Comparison of ENCODE assay signal across 14 cellular contexts in genomic region chr21:44304041-44304738, GRCh38. TPM values are rescaled to one million over a fixed set of nuclear protein-coding genes. Genes with fewer than 3 reads are reported as not detected.
DNase-seq lines count a peak whose midpoint lies in the region; ATAC-seq, FAIRE-seq and TF ChIP-seq lines count a peak whose summit lies in the region.
"Had no signal": no experiment of that assay in that cellular context is flagged by ENCODE, and none has a peak within 500 bp of the region (broad histone marks: within the 10 kb centered on the region; RNA-seq: fewer than 3 reads in every experiment).

No MANE protein-coding gene starts in this region.

- H3K36me3 ChIP-seq in A673 (ENCODE audit: insufficient read depth, low read length, poor library complexity, severe bottlenecking) (no peaks in the 10 kb centered on the region), NT2/D1 (ENCODE audit: insufficient read depth, insufficient read length, low read length) (peaks cover 50% of the 10 kb centered on the region), esophagus muscularis mucosa (peaks cover 4 to 21% (median 19%) of the 10 kb centered on the region in 4 donors)

- no peaks in the 10 kb centered on the region for H3K9me3 Mint-ChIP-seq in nephron
- H3K9me3 Mint-ChIP-seq: IgD-negative memory B cell had no signal

- ATAC-seq in HG02981 (IDR thresholded peaks at IDR 0.05; ENCODE audit: unreplicated experiment) (no peak), GM18519 (IDR thresholded peaks at IDR 0.05; ENCODE audit: low FRiP score, unreplicated experiment) (no peak)

- TF ChIP-seq CTCF in A673 (conservative IDR thresholded peaks at IDR 0.05; ENCODE audit: low read depth, low read length) (no peak), esophagus muscularis mucosa (IDR thresholded peaks at IDR 0.05) (no peak), nephron (IDR thresholded peaks at IDR 0.05; ENCODE audit: unreplicated experiment in 3 of 3) (no peak), foreskin fibroblast (IDR thresholded peaks at IDR 0.05; ENCODE audit: low read depth, low read length) (no peak)

- POLR2A ChIA-PET in A673 (lab: Charles Lee; ENCODE audit: low non-redundant PET): no interaction called here

- H3K27ac ChIP-seq in A673 (ENCODE audit: low read depth, low read length, poor library complexity, severe bottlenecking) (peak overlapping the region; percentile 11), esophagus muscularis mucosa (replicated peaks in 1 of 4) (peak overlapping the region in 3 of 4 donors; percentile 12 to 35 (median 24))
- H3K27ac ChIP-seq: left lung, tibial artery had no signal

- H3K9me3 ChIP-seq in A673 (ENCODE audit: low read depth, low read length, poor library complexity, severe bottlenecking): no peaks in the 10 kb centered on the region
- no peaks in the 10 kb centered on the region for H3K9me3 ChIP-seq in NT2/D1 (ENCODE audit: insufficient read depth, low read length)
- H3K9me3 ChIP-seq in esophagus muscularis mucosa: no peaks in the 10 kb centered on the region
- H3K9me3 ChIP-seq: left lung, tibial artery had no signal

- H3K27me3 ChIP-seq in A673 (replicated peaks; ENCODE audit: insufficient read depth, low read depth, low read length, poor library complexity): no peaks in the 10 kb centered on the region
- H3K27me3 ChIP-seq in NT2/D1 (ENCODE audit: insufficient read depth, insufficient read length): no peaks in the 10 kb centered on the region
- H3K27me3 ChIP-seq in esophagus muscularis mucosa: no peaks in the 10 kb centered on the region
- H3K27me3 ChIP-seq: left lung, tibial artery had no signal

- H3K4me3 ChIP-seq in A673 (ENCODE audit: low read depth, low read length, poor library complexity, severe bottlenecking): no peak overlapping the region
- no peak overlapping the region for H3K4me3 ChIP-seq in NT2/D1 (ENCODE audit: insufficient read length, low read depth)
- H3K4me3 ChIP-seq in esophagus muscularis mucosa: no peak overlapping the region
- no peak overlapping the region for H3K4me3 ChIP-seq in foreskin fibroblast (ENCODE audit: low read depth in 1 of 2, low read length in 2 of 2)
- H3K4me3 ChIP-seq: left lung, tibial artery had no signal

- peaks cover 14% of the 10 kb centered on the region for H3K4me1 ChIP-seq in A673 (ENCODE audit: insufficient read depth, low read length, poor library complexity, severe bottlenecking)
- peaks cover 56% of the 10 kb centered on the region for H3K4me1 ChIP-seq in NT2/D1 (ENCODE audit: insufficient read depth, insufficient read length)
- H3K4me1 ChIP-seq in esophagus muscularis mucosa: peaks cover 57 to 77% (median 65%) of the 10 kb centered on the region in 4 donors

- WGBS in esophagus muscularis mucosa: 74% methylated on average over 14 of the region's 18 CpGs

- intact Hi-C loops in A673 (cut with micrococcal nuclease; ENCODE audit: unreplicated experiment): no loop called here
- intact Hi-C loops in esophagus muscularis mucosa (cut with DNase I): no loop called here

- H3K27me3 Mint-ChIP-seq in nephron (ENCODE audit: low read depth): no peaks in the 10 kb centered on the region

- H3K9ac ChIP-seq in NT2/D1 (ENCODE audit: insufficient read length, low read depth): peak overlapping the region; percentile 43

- no peak for DNase-seq in A673 (ENCODE audit: low spot score)
- DNase-seq in NT2/D1 (ENCODE audit: low read depth, low spot score): no peak
- no peak for DNase-seq in esophagus muscularis mucosa (ENCODE audit: extremely low spot score)
- DNase-seq in RCC 7860 (ENCODE audit: low spot score): no peak
- DNase-seq in foreskin fibroblast: no peak
- DNase-seq: left lung, tibial artery had no signal

- no peaks in the 10 kb centered on the region for H3K36me3 Mint-ChIP-seq in nephron (ENCODE audit: low read depth)
- H3K36me3 Mint-ChIP-seq: IgD-negative memory B cell had no signal

- peak overlapping the region; percentile 72 to 85 (median 82) for H3K4me3 Mint-ChIP-seq in nephron

- CTCF ChIA-PET in A673 (lab: Charles Lee): interaction anchor here (0.6 to 0.7 kb wide), 2 partner anchors 241 to 508 kb away, joined by 3 to 5 read pairs; no protein-coding TSS in a partner anchor

- peak overlapping the region; percentile 93 to 99 (median 98) for H3K27ac Mint-ChIP-seq in nephron

- TF ChIP-seq POLR2A in esophagus muscularis mucosa (IDR thresholded peaks at IDR 0.05; ENCODE audit: low read depth): no peak

- no TSS peak for BruUV-seq in A673 (replicated peaks; lab: Mats Ljungman, UMichigan)

- no peak for TF ChIP-seq EP300 in esophagus muscularis mucosa (IDR thresholded peaks at IDR 0.05)

- H3K4me1 Mint-ChIP-seq in nephron: peaks cover 31% of the 10 kb centered on the region

- FAIRE-seq in RCC 7860 (lab: Jason Lieb, UNC): no peak

RNA-seq across cellular contexts. Expression of gene PFKL, which starts 4.3 kb away (rescaled TPM):
- total RNA-seq in A673 (2021) (112 and 122 TPM in 2 replicates), esophagus muscularis mucosa (100 to 1,000 TPM in 1 of 4 donors, 10 to 100 TPM in 3; 61.5 to 109 (median 83.4) TPM)

RNA-seq across cellular contexts. Expression of gene AIRE, which starts 18.5 kb away (rescaled TPM):
- total RNA-seq in A673 (2021) (not detected in 2 replicates), esophagus muscularis mucosa (not detected)
- total RNA-seq: osteoblast, RPMI7951 had no signal

RNA-seq across cellular contexts. Expression of gene CFAP410, which starts 35.0 kb away (rescaled TPM):
- total RNA-seq in A673 (2021) (13.3 and 14.0 TPM in 2 replicates), esophagus muscularis mucosa (10 to 100 TPM; 26.6 to 43.5 (median 32.3) TPM)

RNA-seq across cellular contexts. Expression of gene DNMT3L, which starts 42.5 kb away (rescaled TPM):
- not detected in 2 replicates for total RNA-seq in A673 (2021)
- total RNA-seq in esophagus muscularis mucosa: not detected
- total RNA-seq: left lung; osteoblast; T-helper 2 cell treated with Interferon-gamma antibody and Interleukin-4, amounts not matched to agents 100 ng/mL and 5 ng/mL, for 36 hours had no signal

RNA-seq across cellular contexts. Expression of gene TRPM2, which starts 49.2 kb away (rescaled TPM):
- total RNA-seq in A673 (2021) (0.21 TPM in 1 of 2 replicates, not detected in the other), esophagus muscularis mucosa (1 to 10 TPM; 1.6 to 3.5 (median 2.7) TPM)
